In genomic region chr3:72176537-72177041, GRCh38 we compare ENCODE assay signal across 9 cellular contexts.
DNase-seq lines count a peak whose midpoint lies in the region; ATAC-seq and TF ChIP-seq lines count a peak whose summit lies in the region.
"Had no signal": no experiment of that assay in that cellular context is flagged by ENCODE, and none has a peak within 500 bp of the region (broad histone marks: within the 10 kb centered on the region; RNA-seq: fewer than 3 reads in every experiment).

No MANE protein-coding gene starts in this region.

- no peaks in the 10 kb centered on the region for H3K36me3 ChIP-seq in osteoblast (ENCODE audit: insufficient read depth, low read length)

- no peaks in the 10 kb centered on the region for H3K79me2 ChIP-seq in osteoblast (ENCODE audit: insufficient read depth, low read length)

- no peaks in the 10 kb centered on the region for H4K20me1 ChIP-seq in osteoblast (ENCODE audit: insufficient read depth, low read length)

- no peak overlapping the region for H3K4me3 ChIP-seq in osteoblast (ENCODE audit: insufficient read depth, low read length)

- H3K4me3 Mint-ChIP-seq in progenitor cell of endocrine pancreas (ENCODE audit: low read depth) (no peak overlapping the region), WTC11 (no peak overlapping the region)

- CTCF ChIA-PET in WTC11 (lab: Charles Lee): no interaction called here

- H3K27ac ChIP-seq in osteoblast (ENCODE audit: low read depth, low read length): no peak overlapping the region

- H3K4me1 Mint-ChIP-seq in progenitor cell of endocrine pancreas (ENCODE audit: low read depth) (no peaks in the 10 kb centered on the region), WTC11 (peaks cover 11% of the 10 kb centered on the region)

- H3K4me1 ChIP-seq in osteoblast (ENCODE audit: insufficient read depth, low read length): peaks cover 27% of the 10 kb centered on the region

- POLR2A ChIA-PET in WTC11 (lab: Charles Lee): no interaction called here

- H3K9me3 Mint-ChIP-seq in progenitor cell of endocrine pancreas (ENCODE audit: low read depth) (no peaks in the 10 kb centered on the region), WTC11 (peaks cover 8% of the 10 kb centered on the region)

- H2AFZ ChIP-seq in osteoblast (ENCODE audit: low read length): peak overlapping the region; percentile 81

- peaks cover 12% of the 10 kb centered on the region for H3K27me3 Mint-ChIP-seq in progenitor cell of endocrine pancreas
- no peaks in the 10 kb centered on the region for H3K27me3 Mint-ChIP-seq in WTC11 (ENCODE audit: low read depth)

- DNase-seq in SKM-1 treated with dmso at 0.1 percent for 144 hours (lab: John Stamatoyannopoulos, UW; ENCODE audit: unreplicated experiment) (peak; percentile 71), osteoblast (ENCODE audit: insufficient read length, low spot score, missing footprints) (no peak), progenitor cell of endocrine pancreas (ENCODE audit: low spot score, unreplicated experiment) (no peak), HK-2 (ENCODE audit: unreplicated experiment) (no peak), WTC11 (ENCODE audit: low spot score) (no peak)
- no peak for DNase-seq in effector CD8-positive, alpha-beta T cell (lab: John Stamatoyannopoulos, UW)

- peak; percentile 95 for ATAC-seq in GM18873 (IDR thresholded peaks at IDR 0.05; ENCODE audit: low FRiP score, unreplicated experiment)
- peak; percentile 93 for ATAC-seq in HG02943 (IDR thresholded peaks at IDR 0.05; ENCODE audit: low read depth, unreplicated experiment)
- no peak for ATAC-seq in WTC11
- ATAC-seq: HCT116 had no signal

- TF ChIP-seq CTCF in osteoblast (IDR thresholded peaks at IDR 0.05; ENCODE audit: extremely low read depth, low read depth, low read length) (no peak), progenitor cell of endocrine pancreas (IDR thresholded peaks at IDR 0.05; ENCODE audit: unreplicated experiment) (no peak), WTC11 (IDR thresholded peaks at IDR 0.05) (no peak)

- no peak overlapping the region for H3K27ac Mint-ChIP-seq in progenitor cell of endocrine pancreas
- no peak overlapping the region for H3K27ac Mint-ChIP-seq in WTC11

- H3K36me3 Mint-ChIP-seq in progenitor cell of endocrine pancreas (ENCODE audit: insufficient read depth) (no peaks in the 10 kb centered on the region), WTC11 (no peaks in the 10 kb centered on the region)

- no peaks in the 10 kb centered on the region for H3K27me3 ChIP-seq in osteoblast (ENCODE audit: insufficient read depth, low read length)

- no peaks in the 10 kb centered on the region for H3K9me3 ChIP-seq in osteoblast (ENCODE audit: low read depth, low read length)

- H3K4me2 ChIP-seq in osteoblast (ENCODE audit: insufficient read depth, low read length): peak overlapping the region; percentile 78

TF ChIP-seq in WTC11, 78 proteins besides CTCF, POLR2A, EP300 and RAD21:
- TF ChIP-seq ESRRA (CRISPR knock-in tag; IDR thresholded peaks at IDR 0.05; ENCODE audit: borderline replicate concordance) (no peak), ZNF396 (CRISPR knock-in tag; IDR thresholded peaks at IDR 0.05; ENCODE audit: borderline replicate concordance) (no peak), KAT7 (CRISPR knock-in tag; IDR thresholded peaks at IDR 0.05; ENCODE audit: borderline replicate concordance) (no peak), MXD4 (CRISPR knock-in tag; IDR thresholded peaks at IDR 0.05; ENCODE audit: borderline replicate concordance) (no peak), PREB (CRISPR knock-in tag; IDR thresholded peaks at IDR 0.05; ENCODE audit: borderline replicate concordance) (no peak), ZNF138 (CRISPR knock-in tag; conservative IDR thresholded peaks at IDR 0.05) (no peak), IRF2 (CRISPR knock-in tag; IDR thresholded peaks at IDR 0.05; ENCODE audit: borderline replicate concordance, low read depth) (no peak), ETV6 (CRISPR knock-in tag; IDR thresholded peaks at IDR 0.05) (no peak), FOXJ3 (CRISPR knock-in tag; IDR thresholded peaks at IDR 0.05; ENCODE audit: borderline replicate concordance) (no peak), OVOL2 (CRISPR knock-in tag; IDR thresholded peaks at IDR 0.05; ENCODE audit: borderline replicate concordance) (no peak), MLX (CRISPR knock-in tag; IDR thresholded peaks at IDR 0.05) (no peak), E2F1 (CRISPR knock-in tag; IDR thresholded peaks at IDR 0.05) (no peak), SP1 (CRISPR knock-in tag; conservative IDR thresholded peaks at IDR 0.05) (no peak), USF2 (CRISPR knock-in tag; IDR thresholded peaks at IDR 0.05) (no peak), PRDM15 (CRISPR knock-in tag; IDR thresholded peaks at IDR 0.05) (no peak), TP53 (CRISPR knock-in tag; IDR thresholded peaks at IDR 0.05) (no peak), ZBTB21 (CRISPR knock-in tag; IDR thresholded peaks at IDR 0.05; ENCODE audit: borderline replicate concordance) (no peak), GRHL2 (CRISPR knock-in tag; IDR thresholded peaks at IDR 0.05; ENCODE audit: insufficient replicate concordance, severe bottlenecking) (no peak)
